8 cellular contexts compared by ENCODE assay signal in genomic region chr3:86774082-86774691, GRCh38.
DNase-seq lines count a peak whose midpoint lies in the region; ATAC-seq and TF ChIP-seq lines count a peak whose summit lies in the region.

No MANE protein-coding gene starts in this region.

- H3K36me3 ChIP-seq in lower lobe of right lung, result no peaks in the 10 kb centered on the region

- POLR2A ChIA-PET in activated CD4-positive, alpha-beta T cell treated with anti-CD3 and anti-CD28 coated beads, Interleukin-2, amount 10 ng/mL, durations not matched to agents 7 days and 5 days (lab: Charles Lee), result no interaction called here

- no peaks in the 10 kb centered on the region for H3K27me3 ChIP-seq in lower lobe of right lung (ENCODE audit: low read depth)

- no peak overlapping the region for H3K4me3 ChIP-seq in lower lobe of right lung

- DNase-seq in NCI-H1092 treated with DMSO at 0.1 percent for 48 hours (lab: John Stamatoyannopoulos, UW) (peak; percentile 32), amniotic stem cell (lab: John Stamatoyannopoulos, UW) (peak; percentile 16), lower lobe of right lung (no peak), DMS79 treated with DMSO at 0.1 percent for 48 hours (lab: John Stamatoyannopoulos, UW) (no peak), occipital lobe (lab: John Stamatoyannopoulos, UW) (no peak)
- no peak for DNase-seq in activated CD4-positive, alpha-beta T cell treated with anti-CD3 and anti-CD28 coated beads, Interleukin-2, amount 10 ng/mL, durations not matched to agents 7 days and 5 days

- no peaks in the 10 kb centered on the region for H3K27me3 Mint-ChIP-seq in activated CD4-positive, alpha-beta T cell treated with anti-CD3 and anti-CD28 coated beads, Interleukin-2, amount 10 ng/mL, durations not matched to agents 7 days and 5 days

- intact Hi-C loops in lower lobe of right lung (cut with DNase I), result loop anchor here (5.0 to 10.0 kb wide), 2 partner anchors 311 to 393 kb away; no protein-coding TSS in a partner anchor

- H3K36me3 Mint-ChIP-seq in activated CD4-positive, alpha-beta T cell treated with anti-CD3 and anti-CD28 coated beads, Interleukin-2, amount 10 ng/mL, durations not matched to agents 7 days and 5 days (ENCODE audit: low read depth), result no peaks in the 10 kb centered on the region

- no peaks in the 10 kb centered on the region for H3K9me3 ChIP-seq in lower lobe of right lung

- CTCF ChIA-PET in activated CD4-positive, alpha-beta T cell treated with anti-CD3 and anti-CD28 coated beads, Interleukin-2, amount 10 ng/mL, durations not matched to agents 7 days and 5 days (lab: Charles Lee), result no interaction called here

- no peak overlapping the region for H3K27ac ChIP-seq in lower lobe of right lung

- no peaks in the 10 kb centered on the region for H3K9me3 Mint-ChIP-seq in activated CD4-positive, alpha-beta T cell treated with anti-CD3 and anti-CD28 coated beads, Interleukin-2, amount 10 ng/mL, durations not matched to agents 7 days and 5 days

- H3K4me3 Mint-ChIP-seq in activated CD4-positive, alpha-beta T cell treated with anti-CD3 and anti-CD28 coated beads, Interleukin-2, amount 10 ng/mL, durations not matched to agents 7 days and 5 days, result no peak overlapping the region

- H3K4me1 Mint-ChIP-seq in activated CD4-positive, alpha-beta T cell treated with anti-CD3 and anti-CD28 coated beads, Interleukin-2, amount 10 ng/mL, durations not matched to agents 7 days and 5 days, result no peaks in the 10 kb centered on the region

- peak; percentile 44 for TF ChIP-seq CTCF in lower lobe of right lung (IDR thresholded peaks at IDR 0.05)

- H3K27ac Mint-ChIP-seq in activated CD4-positive, alpha-beta T cell treated with anti-CD3 and anti-CD28 coated beads, Interleukin-2, amount 10 ng/mL, durations not matched to agents 7 days and 5 days, result no peak overlapping the region

- no peaks in the 10 kb centered on the region for H3K4me1 ChIP-seq in lower lobe of right lung

- ATAC-seq in GM18511 (IDR thresholded peaks at IDR 0.05; ENCODE audit: unreplicated experiment) (peak; percentile 51), lower lobe of right lung (no peak), HG03571 (IDR thresholded peaks at IDR 0.05; ENCODE audit: unreplicated experiment) (no peak)

Comparison
In these comparisons a context has a peak if more than half of its experiments do, and no peak if none do; other contexts are left out.
1. DNase-seq: peak in NCI-H1092 treated with DMSO at 0.1 percent for 48 hours (single experiment) and amniotic stem cell (single experiment); none in lower lobe of right lung (single experiment), DMS79 treated with DMSO at 0.1 percent for 48 hours (single experiment), occipital lobe (single experiment) and activated CD4-positive, alpha-beta T cell treated with anti-CD3 and anti-CD28 coated beads, Interleukin-2, amount 10 ng/mL, durations not matched to agents 7 days and 5 days (single experiment).